22 cellular contexts compared by ENCODE assay signal in the genomic region with DNA sequence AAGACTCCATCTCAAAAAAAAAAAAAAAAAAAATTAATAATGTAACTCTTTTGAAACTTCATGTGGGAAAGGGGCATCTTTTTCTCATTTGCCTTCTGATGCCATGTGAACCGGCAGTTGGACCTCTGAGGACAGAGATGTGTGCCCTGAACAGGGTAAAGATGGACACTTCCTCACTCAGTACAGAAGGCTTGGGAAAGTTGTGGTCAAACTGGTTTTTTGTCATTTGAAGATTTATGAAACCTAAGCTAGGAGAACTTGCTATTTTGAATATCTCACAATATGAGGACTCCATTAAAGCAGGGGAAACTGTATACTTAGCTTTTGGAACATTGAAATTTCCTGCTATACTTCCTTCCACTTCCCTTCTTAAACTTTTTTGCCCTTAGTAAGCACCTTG.
"Had no signal": no experiment of that assay in that cellular context is flagged by ENCODE, and none has a peak within 500 bp of the region (broad histone marks: within the 10 kb centered on the region; RNA-seq: fewer than 3 reads in every experiment).

No MANE protein-coding gene starts in this region.

- H3K9me3 Mint-ChIP-seq: natural killer cell; neural crest cell; stimulated activated effector memory CD8-positive, alpha-beta T cell treated with anti-CD3 and anti-CD28 coated beads, Interleukin-12 subunit alpha, Interleukin-12 subunit beta, amount 100 ng/mL, for 72 hours had no signal

- H3K9me3 ChIP-seq: pancreas, suprapubic skin, thyroid gland, upper lobe of left lung, vagina had no signal

- H3K27ac ChIP-seq: coronary artery, heart left ventricle, pancreas, suprapubic skin, thyroid gland, upper lobe of left lung, vagina had no signal

- DNase-seq: effector CD4-positive, alpha-beta T cell; endodermal cell; heart left ventricle; hippocampal formation; mammary epithelial cell; natural killer cell; pancreas; right cardiac atrium; small intestine; stimulated activated CD4-positive, alpha-beta T cell treated with anti-CD3 and anti-CD28 coated beads, Interleukin-2, amount 100 ng/mL, for 48 hours; stimulated activated CD8-positive, alpha-beta memory T cell treated with anti-CD3 and anti-CD28 coated beads, Interleukin-4, amount 100 ng/mL, for 48 hours; stimulated activated naive CD8-positive, alpha-beta T cell treated with anti-CD3 and anti-CD28 coated beads, Interleukin-15, Interleukin-2, amounts not matched to agents 100 U/mL and 50 U/mL, for 24 hours; thyroid gland; upper lobe of left lung had no signal

- H3K36me3 ChIP-seq: heart left ventricle, pancreas, suprapubic skin, thyroid gland, upper lobe of left lung, vagina had no signal

- H3K4me3 ChIP-seq: coronary artery, heart left ventricle, pancreas, suprapubic skin, thyroid gland, upper lobe of left lung, vagina had no signal

- FAIRE-seq: endothelial cell of umbilical vein, frontal cortex, pancreas, small intestine had no signal

- H3K4me1 Mint-ChIP-seq: natural killer cell; stimulated activated effector memory CD8-positive, alpha-beta T cell treated with anti-CD3 and anti-CD28 coated beads, Interleukin-12 subunit alpha, Interleukin-12 subunit beta, amount 100 ng/mL, for 72 hours had no signal

- H3K4me1 ChIP-seq: heart left ventricle, pancreas, suprapubic skin, thyroid gland, upper lobe of left lung, vagina had no signal

- H3K36me3 Mint-ChIP-seq: natural killer cell; stimulated activated effector memory CD8-positive, alpha-beta T cell treated with anti-CD3 and anti-CD28 coated beads, Interleukin-12 subunit alpha, Interleukin-12 subunit beta, amount 100 ng/mL, for 72 hours had no signal

- H3K27ac Mint-ChIP-seq: endodermal cell; natural killer cell; progenitor cell of endocrine pancreas; stimulated activated effector memory CD8-positive, alpha-beta T cell treated with anti-CD3 and anti-CD28 coated beads, Interleukin-12 subunit alpha, Interleukin-12 subunit beta, amount 100 ng/mL, for 72 hours had no signal

- H3K4me3 Mint-ChIP-seq: endodermal cell; natural killer cell; neural crest cell; stimulated activated effector memory CD8-positive, alpha-beta T cell treated with anti-CD3 and anti-CD28 coated beads, Interleukin-12 subunit alpha, Interleukin-12 subunit beta, amount 100 ng/mL, for 72 hours had no signal

- H3K27me3 ChIP-seq: pancreas, suprapubic skin, thyroid gland, upper lobe of left lung, vagina had no signal
